ENCODE assay signal across 9 cellular contexts in genomic region chr3:13495921-13496723, GRCh38. TPM values are rescaled to one million over a fixed set of nuclear protein-coding genes. Genes with fewer than 3 reads are reported as not detected.
DNase-seq lines count a peak whose midpoint lies in the region; ATAC-seq, FAIRE-seq and TF ChIP-seq lines count a peak whose summit lies in the region.
"Had no signal": no experiment of that assay in that cellular context is flagged by ENCODE, and none has a peak within 500 bp of the region (broad histone marks: within the 10 kb centered on the region; RNA-seq: fewer than 3 reads in every experiment).

No MANE protein-coding gene starts in this region.

- H3K36me3 Mint-ChIP-seq in T-cell, result no peaks in the 10 kb centered on the region

- CTCF ChIA-PET in T-cell (lab: Charles Lee), result interaction anchor here (0.6 to 1.9 kb wide), 10 partner anchors 153 to 1445 kb away, joined by 3 to 55 read pairs (median 4); partner anchors contain the start of gene WNT7A (in 1 of the 2)

- H3K4me1 ChIP-seq in MM.1S (ENCODE audit: low read length) (0 out of 2 replicates have a peak, but pooled peaks cover 3% of the 10 kb centered on the region), left ventricle myocardium inferior (peaks cover 22% of the 10 kb centered on the region)

- H3F3A ChIP-seq in MM.1S (ENCODE audit: insufficient read depth, low read length), result peaks cover 3% of the 10 kb centered on the region; the same call in 1 of the 2 replicates

- H3K27me3 ChIP-seq in MM.1S (replicated peaks; ENCODE audit: insufficient read depth, low read length) (peaks cover under 1% of the 10 kb centered on the region; the same call in 1 of the 2 replicates), left ventricle myocardium inferior (ENCODE audit: low read depth) (no peaks in the 10 kb centered on the region)

- H3K4me3 ChIP-seq in MM.1S (ENCODE audit: low read length) (no peak overlapping the region), left ventricle myocardium inferior (no peak overlapping the region)

- no peaks in the 10 kb centered on the region for H3K79me2 ChIP-seq in MM.1S (ENCODE audit: low read length)

- ATAC-seq in GM21576 (IDR thresholded peaks at IDR 0.05; ENCODE audit: unreplicated experiment) (peak; percentile 75), T-cell (replicated peaks in 1 of 4) (peak; percentile 80 to 98 (median 89)), HG03378 (IDR thresholded peaks at IDR 0.05; ENCODE audit: unreplicated experiment) (no peak)

- H3K4me3 Mint-ChIP-seq in T-cell, result no peak overlapping the region

- H3K9me2 ChIP-seq in MM.1S (replicated peaks; ENCODE audit: insufficient read depth, low read length), result no peaks in the 10 kb centered on the region

- H3K27me3 Mint-ChIP-seq in T-cell, result no peaks in the 10 kb centered on the region

- no peaks in the 10 kb centered on the region for H4K20me1 ChIP-seq in MM.1S (ENCODE audit: insufficient read depth, low read length)

- H3K9me3 ChIP-seq in MM.1S (replicated peaks; ENCODE audit: insufficient read depth, low read length) (no peaks in the 10 kb centered on the region), left ventricle myocardium inferior (replicated peaks) (no peaks in the 10 kb centered on the region)

- H3K27ac ChIP-seq in MM.1S (ENCODE audit: low read length), result no peak overlapping the region
- peak overlapping the region; percentile 5 for H3K27ac ChIP-seq in left ventricle myocardium inferior (replicated peaks)

- TF ChIP-seq CTCF in D721Med (IDR thresholded peaks at IDR 0.05; ENCODE audit: insufficient read depth, missing control alignments) (peak; percentile 93), MM.1S (IDR thresholded peaks at IDR 0.05; ENCODE audit: low read length) (peak; percentile 93), left ventricle myocardium inferior (IDR thresholded peaks at IDR 0.05; ENCODE audit: borderline replicate concordance) (peak; percentile 95)

- FAIRE-seq in D721Med (lab: Jason Lieb, UNC), result no peak
- FAIRE-seq: TTC549 had no signal

- peaks cover 0 to 3% (median 0%) of the 10 kb centered on the region in 3 donors for H3K4me1 Mint-ChIP-seq in T-cell

- DNase-seq in D721Med (ENCODE audit: insufficient read length, low spot score), result no peak
- peak; percentile 72 for DNase-seq in MM.1S
- peak; percentile 33 to 74 (median 61) for DNase-seq in T-cell
- peak; percentile 70 for DNase-seq in amniotic epithelial cell (ENCODE audit: low read depth)
- DNase-seq in left ventricle myocardium inferior, result peak; percentile 76
- peak; percentile 84 for DNase-seq in retina

- H2AFZ ChIP-seq in MM.1S (ENCODE audit: low read length), result no peak overlapping the region

- POLR2A ChIA-PET in T-cell (lab: Charles Lee), result interaction anchor here in 1 of 2 donors (0.6 kb wide), 1 partner anchor 16 kb away, joined by 4 read pairs; the partner anchor contains the start of gene HDAC11

- intact Hi-C loops in left ventricle myocardium inferior (cut with micrococcal nuclease), result loop anchor here (2.0 kb wide), 1 partner anchor 153 kb away; no protein-coding TSS in a partner anchor

- no peak overlapping the region for H3K27ac Mint-ChIP-seq in T-cell

- no peak overlapping the region for H3K4me2 ChIP-seq in MM.1S (ENCODE audit: low read depth, low read length)

- no peaks in the 10 kb centered on the region for H3K36me3 ChIP-seq in MM.1S (replicated peaks; ENCODE audit: insufficient read depth, low read length)
- peaks cover 7% of the 10 kb centered on the region for H3K36me3 ChIP-seq in left ventricle myocardium inferior

- H3K9me3 Mint-ChIP-seq in T-cell, result no peaks in the 10 kb centered on the region

- H3K9ac ChIP-seq in MM.1S (ENCODE audit: low read length), result no peak overlapping the region

RNA-seq across cellular contexts. Expression of gene HDAC11, which starts 16.0 kb away (rescaled TPM):
- total RNA-seq in T-cell (10 to 100 TPM in 1 of 5 donors, 1 to 10 TPM in 4; 5.9 to 10.4 (median 7.9) TPM), left ventricle myocardium inferior (34.3 TPM)

RNA-seq across cellular contexts. Expression of gene FBLN2, which starts 52.8 kb away (rescaled TPM):
- total RNA-seq in T-cell, result 1 to 10 TPM; 1.5 to 5.8 (median 2.8) TPM
- total RNA-seq in left ventricle myocardium inferior, result 56.7 TPM
